In genomic region chr3:133038089-133038730, GRCh38 we compare ENCODE assay signal across 8 cellular contexts. TPM values are rescaled to one million over a fixed set of nuclear protein-coding genes. Genes with fewer than 3 reads are reported as not detected.
DNase-seq lines count a peak whose midpoint lies in the region; ATAC-seq and TF ChIP-seq lines count a peak whose summit lies in the region.

Gene TMEM108, plus strand, starts transcription at chr3:133038391.

- WGBS in SK-N-SH (ENCODE audit: low lambda C conversion rate), result 2% methylated on average over 27 of the region's 57 CpGs
- 1% methylated on average over 57 of the region's 57 CpGs for WGBS in ectodermal cell, 2 experiments
- WGBS in right lobe of liver (ENCODE audit: insufficient coverage, low coverage, low lambda C conversion rate, missing lambda C conversion rate), result 8% methylated on average over 29 of the region's 57 CpGs

- H3K36me3 ChIP-seq in SK-N-SH (replicated peaks in 1 of 2; ENCODE audit: control insufficient read depth in 1 of 2, insufficient read depth in 2 of 2, low read length in 1 of 2) (no peaks in the 10 kb centered on the region), ectodermal cell (ENCODE audit: control insufficient read depth, insufficient read depth, low read length) (no peaks in the 10 kb centered on the region), right lobe of liver (no peaks in the 10 kb centered on the region)
- H3K36me3 ChIP-seq in effector memory CD4-positive, alpha-beta T cell (ENCODE audit: control insufficient read depth, insufficient read depth, low read length), result no peaks in the 10 kb centered on the region

- H3K9me3 ChIP-seq in SK-N-SH, result no peaks in the 10 kb centered on the region
- no peaks in the 10 kb centered on the region for H3K9me3 ChIP-seq in ectodermal cell (ENCODE audit: control insufficient read depth, low read length)
- H3K9me3 ChIP-seq in right lobe of liver, result no peaks in the 10 kb centered on the region
- no peaks in the 10 kb centered on the region for H3K9me3 ChIP-seq in effector memory CD4-positive, alpha-beta T cell (ENCODE audit: control insufficient read depth, low read length)

- CTCF ChIA-PET in SK-N-SH (lab: Yijun Ruan, JAX), result interaction anchor here (1.2 to 12.3 kb wide), 5 partner anchors 17 to 346 kb away, joined by 3 to 178 read pairs (median 6); no protein-coding TSS in a partner anchor

- no peaks in the 10 kb centered on the region for H3K79me2 ChIP-seq in SK-N-SH (ENCODE audit: insufficient read depth)

- peak; percentile 64 to 74 (median 70) for ATAC-seq in right lobe of liver

- no peak for TF ChIP-seq RAD21 in Ishikawa (IDR thresholded peaks at IDR 0.05; ENCODE audit: low read depth)
- no peak for TF ChIP-seq RAD21 in SK-N-SH (IDR thresholded peaks at IDR 0.05; ENCODE audit: low read length)

- H3K4me3 ChIP-seq in SK-N-SH (ENCODE audit: low read depth in 2 of 2, low read length in 1 of 2) (peak within 1 kb of the TSS; percentile 82 to 96), ectodermal cell (ENCODE audit: insufficient read depth, low read depth, low read length) (peak within 1 kb of the TSS; percentile 71), right lobe of liver (peak within 1 kb of the TSS; percentile 39 to 51 (median 43))
- H3K4me3 ChIP-seq in effector memory CD4-positive, alpha-beta T cell (ENCODE audit: insufficient read depth, low read depth, low read length, poor library complexity, severe bottlenecking), result no peak within 1 kb of the TSS

- peak within 1 kb of the TSS; percentile 99 for H2AFZ ChIP-seq in SK-N-SH (ENCODE audit: low read depth)

- DNase-seq in DMS53 (lab: John Stamatoyannopoulos, UW) (peak; percentile 91), SK-N-SH (peak; percentile 95), right lobe of liver (peak; percentile 55 to 63 (median 62))
- peak; percentile 11 to 32 for DNase-seq in stimulated activated CD4-positive, alpha-beta T cell treated with anti-CD3 and anti-CD28 coated beads, Interleukin-4, amount 100 ng/mL, for 48 hours (ENCODE audit: low read depth in 2 of 2)
- DNase-seq in effector memory CD4-positive, alpha-beta T cell, result no peak
- DNase-seq in central memory CD4-positive, alpha-beta T cell, result no peak

- H3K27me3 ChIP-seq in SK-N-SH (ENCODE audit: insufficient read depth) (peaks cover 7% of the 10 kb centered on the region), ectodermal cell (ENCODE audit: control insufficient read depth, insufficient read depth, low read length, poor library complexity, severe bottlenecking) (peaks cover 30% of the 10 kb centered on the region), right lobe of liver (peaks cover 13 to 19% of the 10 kb centered on the region in 2 donors)
- peaks cover 3% of the 10 kb centered on the region for H3K27me3 ChIP-seq in effector memory CD4-positive, alpha-beta T cell (replicated peaks; ENCODE audit: control insufficient read depth, insufficient read depth, low read length, poor library complexity, severe bottlenecking)

- POLR2A ChIA-PET in SK-N-SH (lab: Yijun Ruan, JAX), result interaction anchor here (0.9 kb wide), 1 partner anchor 158 kb away, joined by 3 read pairs; no protein-coding TSS in a partner anchor

- H3K4me1 ChIP-seq in SK-N-SH (ENCODE audit: control insufficient read depth in 1 of 2, insufficient read depth in 2 of 2, low read depth in 1 of 2, low read length in 1 of 2) (peaks cover 7 to 21% of the 10 kb centered on the region in 2 experiments; a peak in 2 of 4 replicates), ectodermal cell (ENCODE audit: control insufficient read depth, insufficient read depth, low read length) (peaks cover 14% of the 10 kb centered on the region), right lobe of liver (peaks cover 0 to 15% (median 0%) of the 10 kb centered on the region in 4 donors)
- peaks cover 4% of the 10 kb centered on the region for H3K4me1 ChIP-seq in effector memory CD4-positive, alpha-beta T cell (ENCODE audit: control insufficient read depth, insufficient read depth, low read length, poor library complexity, severe bottlenecking)

- H3K27ac ChIP-seq in SK-N-SH (ENCODE audit: low read depth in 2 of 2, low read length in 1 of 2) (peak within 1 kb of the TSS in 1 of 2 experiments; percentile 79; a peak in 1 of 4 replicates), ectodermal cell (ENCODE audit: insufficient read depth, low read depth, low read length, poor library complexity, severe bottlenecking) (no peak within 1 kb of the TSS), right lobe of liver (no peak within 1 kb of the TSS)
- no peak within 1 kb of the TSS for H3K27ac ChIP-seq in effector memory CD4-positive, alpha-beta T cell (ENCODE audit: insufficient read depth, low read length, poor library complexity, severe bottlenecking)

- no peaks in the 10 kb centered on the region for H3K9me2 ChIP-seq in SK-N-SH

- no peak for TF ChIP-seq CTCF in SK-N-SH (IDR thresholded peaks at IDR 0.05)
- no peak for TF ChIP-seq CTCF in right lobe of liver (IDR thresholded peaks at IDR 0.05)

- intact Hi-C loops in right lobe of liver (cut with DNase I), result no loop called here

- H4K20me1 ChIP-seq in SK-N-SH (ENCODE audit: insufficient read depth), result no peaks in the 10 kb centered on the region

- TF ChIP-seq EP300 in Ishikawa (IDR thresholded peaks at IDR 0.05; ENCODE audit: borderline replicate concordance) (no peak), SK-N-SH (IDR thresholded peaks at IDR 0.05; ENCODE audit: borderline replicate concordance in 1 of 2, low read depth in 1 of 2, low read length in 1 of 2) (no peak)

- TF ChIP-seq POLR2A in right lobe of liver (IDR thresholded peaks at IDR 0.05), result no peak

- peaks cover 11% of the 10 kb centered on the region for H3F3A ChIP-seq in SK-N-SH (replicated peaks; ENCODE audit: insufficient read depth)

- peak within 1 kb of the TSS; percentile 98 for H3K4me2 ChIP-seq in SK-N-SH

- H3K9ac ChIP-seq in SK-N-SH, result peak within 1 kb of the TSS; percentile 45

TF ChIP-seq in Ishikawa, 13 proteins besides CTCF, POLR2A, EP300 and RAD21:
- TF ChIP-seq ZBTB7A (IDR thresholded peaks at IDR 0.05; ENCODE audit: low read depth), result peak; percentile 81
- TF ChIP-seq, protein P1, sequence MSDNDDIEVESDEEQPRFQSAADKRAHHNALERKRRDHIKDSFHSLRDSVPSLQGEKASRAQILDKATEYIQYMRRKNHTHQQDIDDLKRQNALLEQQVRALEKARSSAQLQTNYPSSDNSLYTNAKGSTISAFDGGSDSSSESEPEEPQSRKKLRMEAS (IDR thresholded peaks at IDR 0.05), result peak; percentile 98
- TF ChIP-seq CEBPB (IDR thresholded peaks at IDR 0.05), result no peak
- peak; percentile 98 for TF ChIP-seq USF1 (IDR thresholded peaks at IDR 0.05)
TF ChIP-seq in Ishikawa: peak in this region for 3.

TF ChIP-seq in SK-N-SH, 30 proteins besides CTCF, POLR2A, EP300 and RAD21 (continues in another document):
- TF ChIP-seq IRF3 (IDR thresholded peaks at IDR 0.05; ENCODE audit: low read depth, low read length), result peak; percentile 8; the same call in 1 of the 2 replicates
- no peak for TF ChIP-seq SMC3 (IDR thresholded peaks at IDR 0.05; ENCODE audit: low read depth, low read length)
- TF ChIP-seq CHD2 (IDR thresholded peaks at IDR 0.05; ENCODE audit: low read length, partially characterized antibody), result peak; percentile 35
- peak; percentile 98 for TF ChIP-seq USF1 (IDR thresholded peaks at IDR 0.05; ENCODE audit: borderline replicate concordance, low read depth)
- TF ChIP-seq NRF1 (IDR thresholded peaks at IDR 0.05; ENCODE audit: low read depth, low read length), result peak; percentile 69
- TF ChIP-seq, protein P2, sequence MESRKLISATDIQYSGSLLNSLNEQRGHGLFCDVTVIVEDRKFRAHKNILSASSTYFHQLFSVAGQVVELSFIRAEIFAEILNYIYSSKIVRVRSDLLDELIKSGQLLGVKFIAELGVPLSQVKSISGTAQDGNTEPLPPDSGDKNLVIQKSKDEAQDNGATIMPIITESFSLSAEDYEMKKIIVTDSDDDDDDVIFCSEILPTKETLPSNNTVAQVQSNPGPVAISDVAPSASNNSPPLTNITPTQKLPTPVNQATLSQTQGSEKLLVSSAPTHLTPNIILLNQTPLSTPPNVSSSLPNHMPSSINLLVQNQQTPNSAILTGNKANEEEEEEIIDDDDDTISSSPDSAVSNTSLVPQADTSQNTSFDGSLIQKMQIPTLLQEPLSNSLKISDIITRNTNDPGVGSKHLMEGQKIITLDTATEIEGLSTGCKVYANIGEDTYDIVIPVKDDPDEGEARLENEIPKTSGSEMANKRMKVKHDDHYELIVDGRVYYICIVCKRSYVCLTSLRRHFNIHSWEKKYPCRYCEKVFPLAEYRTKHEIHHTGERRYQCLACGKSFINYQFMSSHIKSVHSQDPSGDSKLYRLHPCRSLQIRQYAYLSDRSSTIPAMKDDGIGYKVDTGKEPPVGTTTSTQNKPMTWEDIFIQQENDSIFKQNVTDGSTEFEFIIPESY (IDR thresholded peaks at IDR 0.05; ENCODE audit: borderline replicate concordance, low read depth), result no peak
- 0 out of 2 replicates have a peak, but pooled peaks have one; percentile 15 for TF ChIP-seq MXI1 (IDR thresholded peaks at IDR 0.05; ENCODE audit: low read depth, low read length)
- peak; percentile 88 for TF ChIP-seq RFX5 (IDR thresholded peaks at IDR 0.05; ENCODE audit: low read length)

RNA-seq across cellular contexts. Expression of gene TMEM108, which starts in this region (rescaled TPM):
- polyA plus RNA-seq in SK-N-SH (2012; rRNA removed), result 5.7 and 8.6 TPM in 2 replicates
- polyA plus RNA-seq in SK-N-SH (2012; cell fraction: cytosol; rRNA removed), result 3.9 and 6.8 TPM in 2 replicates
- 4.1 and 7.5 TPM in 2 replicates for polyA plus RNA-seq in SK-N-SH (2012; cell fraction: nucleus; rRNA removed)
- polyA plus RNA-seq in ectodermal cell (2013, experiment 1 of 4), result 12.2 TPM
- polyA plus RNA-seq in ectodermal cell (2013, experiment 2 of 4), result 11.7 TPM
- 11.7 TPM for polyA plus RNA-seq in ectodermal cell (2013, experiment 3 of 4)
- polyA plus RNA-seq in ectodermal cell (2013, experiment 4 of 4), result 13.4 TPM
- under 1 TPM in 2 of 6 experiments, not detected in 4; 0.10 to 0.20 TPM for total RNA-seq in right lobe of liver

Comparison
In these comparisons a context has a peak if more than half of its experiments do, and no peak if none do; other contexts are left out.
1. Peak in DNase-seq, ATAC-seq and H3K4me3 ChIP-seq in right lobe of liver; RNA of the gene not detected or under 1 TPM.
2. DNase-seq: peak in DMS53 (single experiment), SK-N-SH (single experiment) and stimulated activated CD4-positive, alpha-beta T cell treated with anti-CD3 and anti-CD28 coated beads, Interleukin-4, amount 100 ng/mL, for 48 hours (2 of 2); none in effector memory CD4-positive, alpha-beta T cell (0 of 3) and central memory CD4-positive, alpha-beta T cell (single experiment).